ENCODE assay signal across 8 cellular contexts in the genomic region with DNA sequence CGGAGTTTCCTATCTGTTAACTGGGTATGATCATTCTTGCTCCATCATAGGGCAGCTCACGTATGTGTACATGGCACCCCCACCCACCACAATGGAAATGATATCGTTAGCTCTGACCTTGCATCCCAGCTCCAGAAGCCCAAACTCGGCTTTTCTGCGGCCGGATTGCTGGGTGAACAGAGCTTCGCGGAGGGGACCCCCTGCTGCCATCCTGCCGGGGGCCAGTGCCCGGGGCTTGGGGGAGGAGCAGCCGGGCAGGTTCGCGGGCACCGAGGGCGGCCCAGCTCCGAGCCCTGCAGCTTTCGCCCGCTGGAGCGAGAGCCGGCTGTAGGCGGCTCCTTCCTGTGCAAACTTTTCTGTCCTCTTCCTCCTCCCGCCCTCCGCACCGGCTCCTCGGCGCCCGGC. TPM values are rescaled to one million over a fixed set of nuclear protein-coding genes. Genes with fewer than 3 reads are reported as not detected.
DNase-seq lines count a peak whose midpoint lies in the region; ATAC-seq and TF ChIP-seq lines count a peak whose summit lies in the region.

No MANE protein-coding gene starts in this region.

- H3K27me3 Mint-ChIP-seq in naive thymus-derived CD4-positive, alpha-beta T cell, result no peaks in the 10 kb centered on the region

- peaks cover 25 to 28% of the 10 kb centered on the region in 2 donors for H3K4me1 ChIP-seq in naive thymus-derived CD4-positive, alpha-beta T cell (ENCODE audit: control insufficient read depth in 2 of 2, insufficient read depth in 2 of 2, low read length in 2 of 2)

- H3K27me3 ChIP-seq in naive thymus-derived CD4-positive, alpha-beta T cell (ENCODE audit: control insufficient read depth in 2 of 2, insufficient read depth in 2 of 2, low read length in 2 of 2), result no peaks in the 10 kb centered on the region

- intact Hi-C loops in naive thymus-derived CD4-positive, alpha-beta T cell (cut with micrococcal nuclease), result loop anchor here (1.0 to 10.0 kb wide), 8 partner anchors 8 to 614 kb away; partner anchors contain the start of genes ADAT2 (in 1 of the 2), FUCA2 (in 1 of the 2), HIVEP2 (in 1 of the 2) and LTV1 (in 1 of the 2)

- H3K27ac ChIP-seq in naive thymus-derived CD4-positive, alpha-beta T cell (ENCODE audit: low read depth, low read length), result peak overlapping the region; percentile 54

- TF ChIP-seq POLR2A in erythroblast (IDR thresholded peaks at IDR 0.05; ENCODE audit: low read length), result peak; percentile 40

- peak overlapping the region in 8 of 9 donors; percentile 46 to 84 (median 66) for H3K27ac Mint-ChIP-seq in naive thymus-derived CD4-positive, alpha-beta T cell

- CTCF ChIA-PET in naive thymus-derived CD4-positive, alpha-beta T cell (lab: Charles Lee), result no interaction called here

- H3K4me3 Mint-ChIP-seq in naive thymus-derived CD4-positive, alpha-beta T cell, result peak overlapping the region; percentile 72 to 92 (median 82)

- H3K9me3 ChIP-seq in naive thymus-derived CD4-positive, alpha-beta T cell (ENCODE audit: control insufficient read depth in 2 of 3, low read length in 3 of 3), result no peaks in the 10 kb centered on the region

- POLR2A ChIA-PET in naive thymus-derived CD4-positive, alpha-beta T cell (lab: Charles Lee), result interaction anchor here (0.8 to 1.3 kb wide), 2 partner anchors 9 to 20 kb away, joined by 3 to 6 read pairs; no protein-coding TSS in a partner anchor

- DNase-seq in DMS153 (lab: John Stamatoyannopoulos, UW), result peak; percentile 5
- DNase-seq in DMS153 treated with DMSO at 0.1 percent for 48 hours (lab: John Stamatoyannopoulos, UW; ENCODE audit: unreplicated experiment), result no peak
- DNase-seq in NCI-H226, result peak; percentile 38
- DNase-seq in activated CD8-positive, alpha-beta memory T cell treated with anti-CD3 and anti-CD28 coated beads for 24 hours, result peak; percentile 80
- DNase-seq in erythroblast (lab: John Stamatoyannopoulos, UW), result peak; percentile 37 to 38
- DNase-seq in naive thymus-derived CD4-positive, alpha-beta T cell, result peak in 6 of 9 donors; percentile 27 to 46 (median 40)
- peak; percentile 62 for DNase-seq in ureter (ENCODE audit: low spot score)

- ATAC-seq in HG02870 (IDR thresholded peaks at IDR 0.05; ENCODE audit: unreplicated experiment), result peak; percentile 61
- ATAC-seq in naive thymus-derived CD4-positive, alpha-beta T cell, result peak; percentile 73

- peaks cover 0 to 6% (median 0%) of the 10 kb centered on the region in 5 donors for H3K36me3 Mint-ChIP-seq in naive thymus-derived CD4-positive, alpha-beta T cell

- peaks cover 17 to 43% (median 37%) of the 10 kb centered on the region in 7 donors for H3K4me1 Mint-ChIP-seq in naive thymus-derived CD4-positive, alpha-beta T cell

- H3K36me3 ChIP-seq in naive thymus-derived CD4-positive, alpha-beta T cell (ENCODE audit: control insufficient read depth in 2 of 3, insufficient read depth in 3 of 3, low read length in 3 of 3), result no peaks in the 10 kb centered on the region

- peak overlapping the region; percentile 64 for H3K4me3 ChIP-seq in naive thymus-derived CD4-positive, alpha-beta T cell (ENCODE audit: low read length)

- no peaks in the 10 kb centered on the region for H3K9me3 Mint-ChIP-seq in naive thymus-derived CD4-positive, alpha-beta T cell

RNA-seq across cellular contexts. Expression of gene FUCA2, which starts 24.9 kb away (rescaled TPM):
- total RNA-seq in naive thymus-derived CD4-positive, alpha-beta T cell, result 10 to 100 TPM in 2 of 5 experiments, 1 to 10 TPM in 3; 5.3 to 14.9 (median 6.7) TPM
- 1 to 10 TPM; 4.4 to 5.4 TPM for polyA plus RNA-seq in naive thymus-derived CD4-positive, alpha-beta T cell
- 60.7 TPM for total RNA-seq in ureter
